In the genomic region with DNA sequence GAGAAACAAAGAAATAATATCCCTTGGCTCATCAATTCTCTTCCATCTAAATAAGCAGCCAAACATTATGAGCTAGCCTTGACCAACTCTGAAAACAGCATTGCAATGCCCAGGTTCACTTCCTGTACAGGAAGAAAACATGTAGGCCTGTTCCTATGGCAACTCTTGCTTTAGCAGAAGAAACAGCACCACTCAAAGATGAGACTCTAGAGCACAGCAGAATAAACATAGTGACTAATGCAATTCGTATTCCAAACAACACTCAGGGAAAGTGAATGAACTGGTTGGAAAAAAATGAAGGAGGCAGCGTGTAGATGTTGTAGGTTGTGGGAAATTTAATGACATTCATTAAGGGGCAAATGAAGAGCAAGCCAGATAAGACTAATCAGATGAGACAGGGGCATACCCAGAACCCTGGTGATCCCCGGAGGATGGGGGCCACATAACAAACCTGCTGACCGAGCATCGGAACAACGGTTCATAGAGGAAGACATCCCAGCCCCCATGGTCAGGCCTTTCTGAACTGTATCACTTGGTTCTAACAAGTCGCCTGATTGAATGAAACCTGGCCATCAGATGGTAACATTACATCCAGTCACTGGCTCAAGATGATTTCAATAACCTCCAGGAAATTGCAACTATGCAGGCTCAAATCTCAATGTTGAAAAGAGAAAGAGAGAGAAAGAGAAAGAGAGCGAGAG, we compare ENCODE assay signal across 8 cellular contexts. TPM values are rescaled to one million over a fixed set of nuclear protein-coding genes. Genes with fewer than 3 reads are reported as not detected.
DNase-seq lines count a peak whose midpoint lies in the region; ATAC-seq and TF ChIP-seq lines count a peak whose summit lies in the region.

No MANE protein-coding gene starts in this region.

- no peak overlapping the region for H3K27ac Mint-ChIP-seq in endodermal cell

- H3K4me3 ChIP-seq in fibroblast of mammary gland (ENCODE audit: control insufficient read depth, low read depth, low read length) = no peak overlapping the region
- no peak overlapping the region for H3K4me3 ChIP-seq in endodermal cell (ENCODE audit: low read length)

- H3K27ac ChIP-seq in endodermal cell (ENCODE audit: low read depth, low read length) = no peak overlapping the region

- ATAC-seq in GM19463 (IDR thresholded peaks at IDR 0.05; ENCODE audit: unreplicated experiment) = peak; percentile 51
- peak; percentile 42 for ATAC-seq in HG03558 (IDR thresholded peaks at IDR 0.05; ENCODE audit: extremely low read depth, unreplicated experiment)

- H3K9me3 ChIP-seq in endodermal cell (ENCODE audit: control insufficient read depth, low read length) = no peaks in the 10 kb centered on the region

- no peak overlapping the region for H3K9ac ChIP-seq in endodermal cell (ENCODE audit: extremely low read depth, low read length, poor library complexity, severe bottlenecking)

- H3K4me3 Mint-ChIP-seq in endodermal cell = no peak overlapping the region

- whole genome bisulfite sequencing in endodermal cell (ENCODE audit: insufficient coverage in 1 of 2, insufficient read length in 1 of 2), 2 experiments = 86 to 99% methylated on average over 6 to 8 of the region's 8 CpGs

- no peaks in the 10 kb centered on the region for H3K9me3 Mint-ChIP-seq in endodermal cell

- peaks cover 14% of the 10 kb centered on the region for H3K4me1 Mint-ChIP-seq in endodermal cell

- no peaks in the 10 kb centered on the region for H3K36me3 Mint-ChIP-seq in endodermal cell (ENCODE audit: low read depth)

- no peaks in the 10 kb centered on the region for H3K27me3 ChIP-seq in endodermal cell (ENCODE audit: control insufficient read depth, insufficient read depth, low read length, poor library complexity, severe bottlenecking)

- DNase-seq in Daoy (ENCODE audit: low read depth) (peak; percentile 87), T-helper 2 cell (peak in 3 of 5 experiments; percentile 26 to 81 (median 62)), fibroblast of mammary gland (ENCODE audit: low read depth) (peak; percentile 90), pons (ENCODE audit: low spot score) (peak; percentile 30), NCI-H1694 (lab: John Stamatoyannopoulos, UW) (no peak), endodermal cell (no peak)

- H3K27me3 Mint-ChIP-seq in endodermal cell (ENCODE audit: insufficient read depth) = no peaks in the 10 kb centered on the region

- TF ChIP-seq CTCF in fibroblast of mammary gland (conservative IDR thresholded peaks at IDR 0.05; ENCODE audit: control insufficient read depth, insufficient read depth, low read depth, low read length) (no peak), endodermal cell (conservative IDR thresholded peaks at IDR 0.05) (no peak)

- peaks cover 8% of the 10 kb centered on the region for H3K4me1 ChIP-seq in endodermal cell (ENCODE audit: control insufficient read depth, insufficient read depth, low read length)

- H3K36me3 ChIP-seq in endodermal cell (ENCODE audit: control insufficient read depth, insufficient read depth, low read length) = no peaks in the 10 kb centered on the region

RNA-seq across cellular contexts. Expression of gene ARHGDIB, which starts 9.0 kb away (rescaled TPM):
- total RNA-seq in Daoy (2014; rRNA removed; shearing (Covaris generic)) = 308 and 347 TPM in 2 replicates
- under 1 TPM; 0.66 to 0.95 TPM for total RNA-seq in endodermal cell
- 3.0 TPM for polyA plus RNA-seq in endodermal cell (2013, experiment 1 of 2)
- 2.3 TPM for polyA plus RNA-seq in endodermal cell (2013, experiment 2 of 2)

RNA-seq across cellular contexts. Expression of gene ERP27, which starts 14.1 kb away (rescaled TPM):
- total RNA-seq in Daoy (2014; rRNA removed; shearing (Covaris generic)) = not detected in 2 replicates
- under 1 TPM; 0.15 to 0.22 TPM for total RNA-seq in endodermal cell
- polyA plus RNA-seq in endodermal cell (2013, experiment 1 of 2) = 0.11 TPM
- polyA plus RNA-seq in endodermal cell (2013, experiment 2 of 2) = not detected

RNA-seq across cellular contexts. Expression of gene PDE6H, which starts 20.4 kb away (rescaled TPM):
- not detected in 2 replicates for total RNA-seq in Daoy (2014; rRNA removed; shearing (Covaris generic))
- not detected for total RNA-seq in endodermal cell
- not detected for polyA plus RNA-seq in endodermal cell (2013, experiment 1 of 2)
- not detected for polyA plus RNA-seq in endodermal cell (2013, experiment 2 of 2)

Comparison
In these comparisons a context has a peak if more than half of its experiments do, and no peak if none do; other contexts are left out.
1. DNase-seq: peak in Daoy (single experiment), T-helper 2 cell (3 of 5), fibroblast of mammary gland (single experiment) and pons (single experiment); none in NCI-H1694 (single experiment) and endodermal cell (single experiment).
2. RNA of gene ARHGDIB, which starts 9.0 kb away (total RNA-seq): 308 to 347 TPM in Daoy; 0.66 to 0.95 TPM in endodermal cell; every median in the first group is over 100 times any median in the second.